Comparison of ENCODE assay signal across 17 cellular contexts in genomic region chr12:124762791-124763593, GRCh38.
DNase-seq lines count a peak whose midpoint lies in the region; ATAC-seq and TF ChIP-seq lines count a peak whose summit lies in the region.
"Had no signal": no experiment of that assay in that cellular context is flagged by ENCODE, and none has a peak within 500 bp of the region (broad histone marks: within the 10 kb centered on the region; RNA-seq: fewer than 3 reads in every experiment).

No MANE protein-coding gene starts in this region.

- H3K79me2 ChIP-seq in mammary epithelial cell (ENCODE audit: insufficient read depth, low read length), result no peaks in the 10 kb centered on the region

- intact Hi-C loops in CD14-positive monocyte (cut with micrococcal nuclease) (loop anchor here in 1 of 2 donors (5.0 kb wide), 1 partner anchor 36 kb away; no protein-coding TSS in a partner anchor), mammary epithelial cell (cut with micrococcal nuclease) (loop anchor here (10.0 kb wide), 1 partner anchor 598 kb away; no protein-coding TSS in a partner anchor), sciatic nerve (cut with DNase I) (no loop called here)

- H3K36me3 ChIP-seq in mammary epithelial cell (ENCODE audit: insufficient read depth, low read length) (no peaks in the 10 kb centered on the region), MG63 (no peaks in the 10 kb centered on the region)
- H3K36me3 ChIP-seq: right atrium auricular region had no signal

- BruUV-seq in mammary epithelial cell (replicated peaks; lab: Mats Ljungman, UMichigan), result no TSS peak

- ATAC-seq in activated CD4-positive, CD25-positive, alpha-beta regulatory T cell treated with anti-CD3 and anti-CD28 coated beads, Interleukin-2, amount 50 U/mL, for 24 hours, result peak; percentile 70 to 80
- ATAC-seq in sciatic nerve, result peak; percentile 4
- no peak for ATAC-seq in GM21825 (IDR thresholded peaks at IDR 0.05; ENCODE audit: unreplicated experiment)

- no peak overlapping the region for H3K4me3 Mint-ChIP-seq in CD14-positive monocyte
- H3K4me3 Mint-ChIP-seq: CD4-positive, CD25-positive, alpha-beta regulatory T cell had no signal

- H3K27ac Mint-ChIP-seq in CD14-positive monocyte, result peak overlapping the region in 5 of 7 donors; percentile 52 to 95 (median 82)
- H3K27ac Mint-ChIP-seq: CD4-positive, CD25-positive, alpha-beta regulatory T cell had no signal

- H2AFZ ChIP-seq in mammary epithelial cell (ENCODE audit: low read depth, low read length), result no peak overlapping the region

- no peak for TF ChIP-seq CTCF in CD14-positive monocyte (IDR thresholded peaks at IDR 0.05)
- no peak for TF ChIP-seq CTCF in mammary epithelial cell (conservative IDR thresholded peaks at IDR 0.05 in 1 of 2, IDR thresholded peaks at IDR 0.05 in 1 of 2; ENCODE audit: extremely low read depth in 1 of 2, insufficient read depth in 1 of 2, low read depth in 1 of 2, low read length in 2 of 2)

- H3K27me3 ChIP-seq in mammary epithelial cell (ENCODE audit: insufficient read depth, low read length), result no peaks in the 10 kb centered on the region
- no peaks in the 10 kb centered on the region for H3K27me3 ChIP-seq in MG63
- H3K27me3 ChIP-seq: right atrium auricular region, SJSA1 had no signal

- H3K27me3 Mint-ChIP-seq in CD14-positive monocyte (ENCODE audit: low read depth in 3 of 3), result peaks cover 0 to 11% (median 0%) of the 10 kb centered on the region in 3 donors

- H3K27ac ChIP-seq in mammary epithelial cell (ENCODE audit: insufficient read depth, low read depth, low read length), result no peak overlapping the region
- H3K27ac ChIP-seq: SJSA1 had no signal

- H3K4me2 ChIP-seq in mammary epithelial cell (ENCODE audit: insufficient read depth, low read depth, low read length), result no peak overlapping the region

- H4K20me1 ChIP-seq in mammary epithelial cell (ENCODE audit: insufficient read depth, low read length), result no peaks in the 10 kb centered on the region

- H3K36me3 Mint-ChIP-seq in CD14-positive monocyte, result peaks cover 5 to 9% of the 10 kb centered on the region in 2 donors
- H3K36me3 Mint-ChIP-seq: CD4-positive, CD25-positive, alpha-beta regulatory T cell had no signal

- CTCF ChIA-PET in mammary epithelial cell (lab: Charles Lee; ENCODE audit: low non-redundant PET), result no interaction called here

- dilution Hi-C loops in mammary epithelial cell (cut with HindIII; ENCODE audit: low sequenced_read_pairs), result no loop called here

- 16% methylated on average over 13 of the region's 13 CpGs for WGBS in mammary epithelial cell (ENCODE audit: low coverage, missing lambda C conversion rate)

- no peak overlapping the region for H3K9ac ChIP-seq in mammary epithelial cell (ENCODE audit: insufficient read depth, low read length)

- H3K4me1 Mint-ChIP-seq in CD14-positive monocyte, result peaks cover 93% of the 10 kb centered on the region

- H3K4me3 ChIP-seq in mammary epithelial cell (replicated peaks in 1 of 3; ENCODE audit: insufficient read depth in 1 of 3, low read depth in 2 of 3, low read length in 3 of 3), result no peak overlapping the region
- no peak overlapping the region for H3K4me3 ChIP-seq in MG63
- H3K4me3 ChIP-seq: right atrium auricular region, SJSA1 had no signal

- in situ Hi-C loops in mammary epithelial cell (cut with MboI; ENCODE audit: low sequenced_read_pairs in 2 of 2), result loop anchor here (5.0 to 25.0 kb wide), 4 partner anchors 78 to 718 kb away; partner anchors contain the start of gene NCOR2 (in 1 of the 2)

- H3K4me1 ChIP-seq in mammary epithelial cell (ENCODE audit: insufficient read depth, low read length), result peaks cover 8% of the 10 kb centered on the region

- H3K9me3 Mint-ChIP-seq in CD14-positive monocyte, result peaks cover 0 to 18% (median 12%) of the 10 kb centered on the region in 7 donors

- H3K9me3 ChIP-seq in mammary epithelial cell (replicated peaks; ENCODE audit: insufficient read depth, low read length) (peaks cover 7% of the 10 kb centered on the region), MG63 (peaks cover 12% of the 10 kb centered on the region)

- no peak for DNase-seq in activated CD4-positive, CD25-positive, alpha-beta regulatory T cell (lab: John Stamatoyannopoulos, UW)
- DNase-seq in CD14-positive monocyte (ENCODE audit: low spot score), result no peak
- peak; percentile 88 for DNase-seq in mammary epithelial cell
- DNase-seq in sciatic nerve (ENCODE audit: low spot score), result peak; percentile 78
- DNase-seq in amygdala (lab: John Stamatoyannopoulos, UW), result no peak
- no peak for DNase-seq in MG63
- DNase-seq: 8988T; activated CD4-positive, alpha-beta T cell treated with anti-CD3 and anti-CD28 coated beads for 1 hour; CD4-positive, CD25-positive, alpha-beta regulatory T cell; hippocampal formation; MV-4-11; NCI-H526 treated with DMSO at 0.1 percent for 48 hours; trophoblast cell had no signal

Comparison
In these comparisons a context has a peak if more than half of its experiments do, and no peak if none do; other contexts are left out.
1. DNase-seq: peak in mammary epithelial cell (single experiment) and sciatic nerve (single experiment); none in activated CD4-positive, CD25-positive, alpha-beta regulatory T cell (0 of 4), CD14-positive monocyte (single experiment), amygdala (0 of 56) and MG63 (single experiment).